Comparison of ENCODE assay signal across 25 cellular contexts in genomic region chr5:107165296-107165695, GRCh38.
DNase-seq lines count a peak whose midpoint lies in the region; ATAC-seq, FAIRE-seq and TF ChIP-seq lines count a peak whose summit lies in the region.
"Had no signal": no experiment of that assay in that cellular context is flagged by ENCODE, and none has a peak within 500 bp of the region (broad histone marks: within the 10 kb centered on the region; RNA-seq: fewer than 3 reads in every experiment).

No MANE protein-coding gene starts in this region.

- H3K27me3 ChIP-seq in K562 (ENCODE audit: control insufficient read depth in 2 of 2, insufficient read depth in 2 of 2, low read length in 2 of 2): no peaks in the 10 kb centered on the region
- H3K27me3 ChIP-seq: BLaER1 treated with 17β-estradiol and CSF1 and Interleukin-3, amounts not matched to agents 10 nM and 100 nM had no signal

- TF ChIP-seq POLR2A in A549 (IDR thresholded peaks at IDR 0.05; ENCODE audit: low read length) (no peak), K562 (conservative IDR thresholded peaks at IDR 0.05) (no peak)

- no peak overlapping the region for H3K4me3 ChIP-seq in A549
- H3K4me3 ChIP-seq in K562: no peak overlapping the region
- H3K4me3 ChIP-seq: BLaER1 treated with 17β-estradiol and CSF1 and Interleukin-3, amounts not matched to agents 10 nM and 100 nM; GM12878 had no signal

- POLR2A ChIA-PET in A549 (lab: Yijun Ruan, JAX) (no interaction called here), K562 (lab: Yijun Ruan, JAX) (no interaction called here)

- H3K36me3 ChIP-seq in K562 (ENCODE audit: control insufficient read depth, insufficient read depth, low read length): no peaks in the 10 kb centered on the region

- TF ChIP-seq EP300 in A549 (IDR thresholded peaks at IDR 0.05) (no peak), K562 (IDR thresholded peaks at IDR 0.05; ENCODE audit: low read length) (no peak)

- no peak overlapping the region for H3K9ac ChIP-seq in K562 (ENCODE audit: insufficient read depth in 1 of 2, low read depth in 2 of 2, low read length in 2 of 2)
- H3K9ac ChIP-seq: BLaER1 treated with 17β-estradiol and CSF1 and Interleukin-3, amounts not matched to agents 10 nM and 100 nM had no signal

- H3K9me3 ChIP-seq in A549 (peaks cover 4% of the 10 kb centered on the region; the same call in 2 of the 3 replicates), K562 (replicated peaks; ENCODE audit: control insufficient read depth, insufficient read depth, low read depth, low read length) (no peaks in the 10 kb centered on the region)

- no TSS peak for BruUV-seq in K562 (replicated peaks; lab: Mats Ljungman, UMichigan)

- CTCF ChIA-PET in A549 (lab: Yijun Ruan, JAX) (interaction anchor here (0.6 to 0.7 kb wide), 2 partner anchors 252 to 881 kb away, joined by 5 read pairs; no protein-coding TSS in a partner anchor), K562 (lab: Yijun Ruan, JAX; ENCODE audit: low intra/inter-chr PET ratio) (interaction anchor here (0.5 kb wide), 1 partner anchor 19 kb away, joined by 3 read pairs; no protein-coding TSS in a partner anchor)

- TF ChIP-seq RAD21 in A549 (conservative IDR thresholded peaks at IDR 0.05 in 1 of 2, IDR thresholded peaks at IDR 0.05 in 1 of 2): no peak
- no peak for TF ChIP-seq RAD21 in K562 (CRISPR knock-in tag; conservative IDR thresholded peaks at IDR 0.05 in 1 of 2, IDR thresholded peaks at IDR 0.05 in 1 of 2)

- H4K20me1 ChIP-seq in K562 (replicated peaks; ENCODE audit: control insufficient read depth, insufficient read depth, low read length): no peaks in the 10 kb centered on the region
- H4K20me1 ChIP-seq: BLaER1 treated with 17β-estradiol and CSF1 and Interleukin-3, amounts not matched to agents 10 nM and 100 nM had no signal

- H2AFZ ChIP-seq in K562 (ENCODE audit: low read depth, low read length): no peak overlapping the region

- H3K4me1 ChIP-seq in A549: no peaks in the 10 kb centered on the region
- no peaks in the 10 kb centered on the region for H3K4me1 ChIP-seq in K562 (replicated peaks in 1 of 2; ENCODE audit: control insufficient read depth in 2 of 2, insufficient read depth in 2 of 2, low read length in 2 of 2)
- H3K4me1 ChIP-seq: BLaER1 treated with 17β-estradiol and CSF1 and Interleukin-3, amounts not matched to agents 10 nM and 100 nM; Caco-2 had no signal

- no peak for ATAC-seq in A549
- no peak for ATAC-seq in K562
- ATAC-seq: CD8-positive, alpha-beta T cell; GM12878 had no signal

- in situ Hi-C loops in K562 (cut with MboI): no loop called here

- H3K4me2 ChIP-seq in A549 (no peak overlapping the region), K562 (ENCODE audit: insufficient read depth, low read length) (no peak overlapping the region)
- H3K4me2 ChIP-seq: BLaER1 treated with 17β-estradiol and CSF1 and Interleukin-3, amounts not matched to agents 10 nM and 100 nM had no signal

- H3K27ac ChIP-seq in A549 (no peak overlapping the region), K562 (ENCODE audit: extremely low read depth, low read depth, low read length) (no peak overlapping the region)
- H3K27ac ChIP-seq: BLaER1 treated with 17β-estradiol and CSF1 and Interleukin-3, amounts not matched to agents 10 nM and 100 nM; C4-2B had no signal

- FAIRE-seq in A549 (lab: Jason Lieb, UNC) (no peak), D721Med (lab: Jason Lieb, UNC) (peak; percentile 29), K562 (lab: Jason Lieb, UNC) (no peak)
- FAIRE-seq: A204.1, GM12878, GM12892, GM18507 had no signal

- TF ChIP-seq CTCF in A549 (IDR thresholded peaks at IDR 0.05): no peak
- no peak for TF ChIP-seq CTCF in D721Med (IDR thresholded peaks at IDR 0.05; ENCODE audit: insufficient read depth, missing control alignments)
- TF ChIP-seq CTCF in K562 (IDR thresholded peaks at IDR 0.05 in 2 of 3, conservative IDR thresholded peaks at IDR 0.05 in 1 of 3; ENCODE audit: insufficient read depth in 2 of 3, low read depth in 1 of 3, low read length in 3 of 3): no peak

- intact Hi-C loops in K562 (cut with micrococcal nuclease): no loop called here

- no peaks in the 10 kb centered on the region for H3K9me1 ChIP-seq in K562 (ENCODE audit: control insufficient read depth, insufficient read depth, low read length)

- WGBS in A549 (ENCODE audit: missing lambda C conversion rate): 24% methylated on average over 2 of the region's 2 CpGs
- WGBS in K562 (ENCODE audit: insufficient coverage, low coverage, missing lambda C conversion rate): 0% methylated on average over 2 of the region's 2 CpGs

- no peaks in the 10 kb centered on the region for H3K79me2 ChIP-seq in K562 (ENCODE audit: control insufficient read depth, insufficient read depth, low read length)

- no peak for DNase-seq in A549 (ENCODE audit: low read depth in 1 of 2, low spot score in 1 of 2)
- no peak for DNase-seq in D721Med (ENCODE audit: insufficient read length, low spot score)
- no peak for DNase-seq in K562 (ENCODE audit: extremely low read depth in 1 of 4, low spot score in 3 of 4)
- no peak for DNase-seq in RPMI8226
- no peak for DNase-seq in NCI-H446 (lab: John Stamatoyannopoulos, UW)
- DNase-seq in T-helper 1 cell: no peak
- DNase-seq: 8988T; AML-193; Caco-2; Calu3; CD4-positive, alpha-beta T cell; CD8-positive, alpha-beta T cell; DMS 273 treated with DMSO at 0.1 percent for 48 hours; DMS153; DMS53; DMS79; DND-41; EL; GDM1 had no signal

TF ChIP-seq in A549, 52 proteins besides CTCF, POLR2A, EP300 and RAD21:
- no peak for TF ChIP-seq MYC (IDR thresholded peaks at IDR 0.05; ENCODE audit: borderline replicate concordance, low read length)
- TF ChIP-seq MAFK (IDR thresholded peaks at IDR 0.05; ENCODE audit: partially characterized antibody): peak; percentile 90
TF ChIP-seq in A549: peak in this region for 1.

TF ChIP-seq in K562, 482 proteins besides CTCF, POLR2A, EP300 and RAD21 (continues in another document):
- TF ChIP-seq SRSF7 (optimal IDR thresholded peaks at IDR 0.05; ENCODE audit: low read depth, low read length) (no peak), MAFK (IDR thresholded peaks at IDR 0.05; ENCODE audit: low read length) (peak; percentile 57), SP2 (IDR thresholded peaks at IDR 0.05; ENCODE audit: extremely low read depth, low read depth, low read length, poor library complexity, severe bottlenecking) (no peak), KLF10 (CRISPR knock-in tag; IDR thresholded peaks at IDR 0.05) (no peak), ATF6 (CRISPR knock-in tag; IDR thresholded peaks at IDR 0.05) (no peak), EGR1 (conservative IDR thresholded peaks at IDR 0.05) (no peak), SIX5 (IDR thresholded peaks at IDR 0.05; ENCODE audit: borderline replicate concordance in 1 of 2, insufficient read depth in 1 of 2, low read depth in 1 of 2, low read length in 2 of 2) (no peak), RB1 (IDR thresholded peaks at IDR 0.05; ENCODE audit: low read depth) (no peak), ZNF436 (CRISPR knock-in tag; IDR thresholded peaks at IDR 0.05) (no peak), ZNF586 (CRISPR knock-in tag; conservative IDR thresholded peaks at IDR 0.05) (no peak), ZNF77 (CRISPR knock-in tag; IDR thresholded peaks at IDR 0.05) (no peak), MECOM (CRISPR knock-in tag; IDR thresholded peaks at IDR 0.05) (no peak), RFX5 (IDR thresholded peaks at IDR 0.05; ENCODE audit: low read depth, low read length) (no peak)
- TF ChIP-seq, protein P1, sequence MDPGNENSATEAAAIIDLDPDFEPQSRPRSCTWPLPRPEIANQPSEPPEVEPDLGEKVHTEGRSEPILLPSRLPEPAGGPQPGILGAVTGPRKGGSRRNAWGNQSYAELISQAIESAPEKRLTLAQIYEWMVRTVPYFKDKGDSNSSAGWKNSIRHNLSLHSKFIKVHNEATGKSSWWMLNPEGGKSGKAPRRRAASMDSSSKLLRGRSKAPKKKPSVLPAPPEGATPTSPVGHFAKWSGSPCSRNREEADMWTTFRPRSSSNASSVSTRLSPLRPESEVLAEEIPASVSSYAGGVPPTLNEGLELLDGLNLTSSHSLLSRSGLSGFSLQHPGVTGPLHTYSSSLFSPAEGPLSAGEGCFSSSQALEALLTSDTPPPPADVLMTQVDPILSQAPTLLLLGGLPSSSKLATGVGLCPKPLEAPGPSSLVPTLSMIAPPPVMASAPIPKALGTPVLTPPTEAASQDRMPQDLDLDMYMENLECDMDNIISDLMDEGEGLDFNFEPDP (CRISPR knock-in tag; IDR thresholded peaks at IDR 0.05): no peak
- TF ChIP-seq, protein P2, sequence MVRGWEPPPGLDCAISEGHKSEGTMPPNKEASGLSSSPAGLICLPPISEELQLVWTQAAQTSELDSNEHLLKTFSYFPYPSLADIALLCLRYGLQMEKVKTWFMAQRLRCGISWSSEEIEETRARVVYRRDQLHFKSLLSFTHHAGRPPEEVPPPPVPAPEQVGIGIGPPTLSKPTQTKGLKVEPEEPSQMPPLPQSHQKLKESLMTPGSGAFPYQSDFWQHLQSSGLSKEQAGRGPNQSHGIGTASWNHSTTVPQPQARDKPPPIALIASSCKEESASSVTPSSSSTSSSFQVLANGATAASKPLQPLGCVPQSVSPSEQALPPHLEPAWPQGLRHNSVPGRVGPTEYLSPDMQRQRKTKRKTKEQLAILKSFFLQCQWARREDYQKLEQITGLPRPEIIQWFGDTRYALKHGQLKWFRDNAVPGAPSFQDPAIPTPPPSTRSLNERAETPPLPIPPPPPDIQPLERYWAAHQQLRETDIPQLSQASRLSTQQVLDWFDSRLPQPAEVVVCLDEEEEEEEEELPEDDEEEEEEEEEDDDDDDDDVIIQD (CRISPR knock-in tag; IDR thresholded peaks at IDR 0.05): no peak

Comparison
In these comparisons a context has a peak if more than half of its experiments do, and no peak if none do; other contexts are left out.
1. Of the 35 proteins assayed by ChIP-seq in both K562 and A549: peak only in K562: none; only in A549: none; in both: MAFK; in neither: 34.